In genomic region chr15:48976444-48977088, GRCh38 we compare ENCODE assay signal across 1 cellular context.
TF ChIP-seq lines count a peak whose summit lies in the region.

No MANE protein-coding gene starts in this region.

TF ChIP-seq in HepG2, 621 proteins besides CTCF, POLR2A, EP300 and RAD21 (continued from another document and continues in another):
- TF ChIP-seq ATF3 (CRISPR knock-in tag; IDR thresholded peaks at IDR 0.05) (no peak), YEATS2 (CRISPR knock-in tag; IDR thresholded peaks at IDR 0.05; ENCODE audit: borderline replicate concordance) (0 out of 2 replicates have a peak, but pooled peaks have one; percentile 15), IRF9 (CRISPR knock-in tag; IDR thresholded peaks at IDR 0.05; ENCODE audit: borderline replicate concordance) (0 out of 2 replicates have a peak, but pooled peaks have one; percentile 30), XBP1 (CRISPR knock-in tag; IDR thresholded peaks at IDR 0.05) (no peak), KMT2B (CRISPR knock-in tag; IDR thresholded peaks at IDR 0.05) (no peak), ZNF713 (CRISPR knock-in tag; IDR thresholded peaks at IDR 0.05) (no peak), ZNF33B (CRISPR knock-in tag; IDR thresholded peaks at IDR 0.05) (no peak), BCLAF1 (IDR thresholded peaks at IDR 0.05) (no peak), SMYD3 (CRISPR knock-in tag; IDR thresholded peaks at IDR 0.05) (no peak), PPARG (CRISPR knock-in tag; conservative IDR thresholded peaks at IDR 0.05) (no peak), THAP11 (CRISPR knock-in tag; IDR thresholded peaks at IDR 0.05) (no peak), ZNF337 (CRISPR knock-in tag; IDR thresholded peaks at IDR 0.05; ENCODE audit: borderline replicate concordance, low read depth) (no peak), CEBPB (IDR thresholded peaks at IDR 0.05; ENCODE audit: borderline replicate concordance, low read depth, low read length) (no peak), MZF1 (CRISPR knock-in tag; IDR thresholded peaks at IDR 0.05; ENCODE audit: borderline replicate concordance) (no peak), KDM3A (CRISPR knock-in tag; IDR thresholded peaks at IDR 0.05; ENCODE audit: low read depth) (no peak), ISX (CRISPR knock-in tag; conservative IDR thresholded peaks at IDR 0.05) (no peak), ZBTB8A (CRISPR knock-in tag; IDR thresholded peaks at IDR 0.05; ENCODE audit: borderline replicate concordance, low read depth) (no peak), ZNF839 (CRISPR knock-in tag; IDR thresholded peaks at IDR 0.05; ENCODE audit: borderline replicate concordance) (no peak), HIVEP1 (CRISPR knock-in tag; IDR thresholded peaks at IDR 0.05) (no peak), JUN (CRISPR knock-in tag; IDR thresholded peaks at IDR 0.05) (no peak), ZIK1 (CRISPR knock-in tag; IDR thresholded peaks at IDR 0.05; ENCODE audit: borderline replicate concordance, low read depth) (peak; percentile 38; the same call in 1 of the 2 replicates), ZNF788 (CRISPR knock-in tag; IDR thresholded peaks at IDR 0.05; ENCODE audit: borderline replicate concordance) (no peak), RFXAP (CRISPR knock-in tag; IDR thresholded peaks at IDR 0.05; ENCODE audit: borderline replicate concordance) (no peak), PAF1 (CRISPR knock-in tag; IDR thresholded peaks at IDR 0.05) (no peak), ZNF773 (CRISPR knock-in tag; IDR thresholded peaks at IDR 0.05; ENCODE audit: borderline replicate concordance) (no peak), ZBTB46 (CRISPR knock-in tag; IDR thresholded peaks at IDR 0.05; ENCODE audit: borderline replicate concordance) (no peak), ATF7 (IDR thresholded peaks at IDR 0.05) (no peak), ATF7 (CRISPR knock-in tag; IDR thresholded peaks at IDR 0.05) (no peak), ZFP36 (IDR thresholded peaks at IDR 0.05; ENCODE audit: borderline replicate concordance, low read depth, low read length, partially characterized antibody) (no peak), ATM (IDR thresholded peaks at IDR 0.05; ENCODE audit: borderline replicate concordance) (no peak), MXI1 (IDR thresholded peaks at IDR 0.05; ENCODE audit: borderline replicate concordance, low read depth, low read length) (no peak), HNRNPUL1 (IDR thresholded peaks at IDR 0.05; ENCODE audit: low read depth, low read length) (no peak), POLR2G (IDR thresholded peaks at IDR 0.05; ENCODE audit: low read depth, low read length) (no peak), FOXC1 (CRISPR knock-in tag; IDR thresholded peaks at IDR 0.05; ENCODE audit: borderline replicate concordance) (0 out of 2 replicates have a peak, but pooled peaks have one; percentile 22), ZNF350 (CRISPR knock-in tag; IDR thresholded peaks at IDR 0.05; ENCODE audit: borderline replicate concordance, low read depth) (peak; percentile 57; the same call in 1 of the 2 replicates), ZC3H4 (CRISPR knock-in tag; IDR thresholded peaks at IDR 0.05; ENCODE audit: borderline replicate concordance) (no peak), ZSCAN22 (CRISPR knock-in tag; IDR thresholded peaks at IDR 0.05) (no peak), SMARCC2 (IDR thresholded peaks at IDR 0.05) (no peak)
- TF ChIP-seq, protein P1, sequence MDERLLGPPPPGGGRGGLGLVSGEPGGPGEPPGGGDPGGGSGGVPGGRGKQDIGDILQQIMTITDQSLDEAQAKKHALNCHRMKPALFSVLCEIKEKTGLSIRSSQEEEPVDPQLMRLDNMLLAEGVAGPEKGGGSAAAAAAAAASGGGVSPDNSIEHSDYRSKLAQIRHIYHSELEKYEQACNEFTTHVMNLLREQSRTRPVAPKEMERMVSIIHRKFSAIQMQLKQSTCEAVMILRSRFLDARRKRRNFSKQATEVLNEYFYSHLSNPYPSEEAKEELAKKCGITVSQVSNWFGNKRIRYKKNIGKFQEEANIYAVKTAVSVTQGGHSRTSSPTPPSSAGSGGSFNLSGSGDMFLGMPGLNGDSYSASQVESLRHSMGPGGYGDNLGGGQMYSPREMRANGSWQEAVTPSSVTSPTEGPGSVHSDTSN (CRISPR knock-in tag; IDR thresholded peaks at IDR 0.05), result no peak
- TF ChIP-seq, protein P2, sequence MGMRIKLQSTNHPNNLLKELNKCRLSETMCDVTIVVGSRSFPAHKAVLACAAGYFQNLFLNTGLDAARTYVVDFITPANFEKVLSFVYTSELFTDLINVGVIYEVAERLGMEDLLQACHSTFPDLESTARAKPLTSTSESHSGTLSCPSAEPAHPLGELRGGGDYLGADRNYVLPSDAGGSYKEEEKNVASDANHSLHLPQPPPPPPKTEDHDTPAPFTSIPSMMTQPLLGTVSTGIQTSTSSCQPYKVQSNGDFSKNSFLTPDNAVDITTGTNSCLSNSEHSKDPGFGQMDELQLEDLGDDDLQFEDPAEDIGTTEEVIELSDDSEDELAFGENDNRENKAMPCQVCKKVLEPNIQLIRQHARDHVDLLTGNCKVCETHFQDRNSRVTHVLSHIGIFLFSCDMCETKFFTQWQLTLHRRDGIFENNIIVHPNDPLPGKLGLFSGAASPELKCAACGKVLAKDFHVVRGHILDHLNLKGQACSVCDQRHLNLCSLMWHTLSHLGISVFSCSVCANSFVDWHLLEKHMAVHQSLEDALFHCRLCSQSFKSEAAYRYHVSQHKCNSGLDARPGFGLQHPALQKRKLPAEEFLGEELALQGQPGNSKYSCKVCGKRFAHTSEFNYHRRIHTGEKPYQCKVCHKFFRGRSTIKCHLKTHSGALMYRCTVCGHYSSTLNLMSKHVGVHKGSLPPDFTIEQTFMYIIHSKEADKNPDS (CRISPR knock-in tag; IDR thresholded peaks at IDR 0.05), result no peak
- TF ChIP-seq, protein P3, sequence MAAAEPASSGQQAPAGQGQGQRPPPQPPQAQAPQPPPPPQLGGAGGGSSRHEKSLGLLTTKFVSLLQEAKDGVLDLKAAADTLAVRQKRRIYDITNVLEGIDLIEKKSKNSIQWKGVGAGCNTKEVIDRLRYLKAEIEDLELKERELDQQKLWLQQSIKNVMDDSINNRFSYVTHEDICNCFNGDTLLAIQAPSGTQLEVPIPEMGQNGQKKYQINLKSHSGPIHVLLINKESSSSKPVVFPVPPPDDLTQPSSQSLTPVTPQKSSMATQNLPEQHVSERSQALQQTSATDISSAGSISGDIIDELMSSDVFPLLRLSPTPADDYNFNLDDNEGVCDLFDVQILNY (CRISPR knock-in tag; conservative IDR thresholded peaks at IDR 0.05), result no peak
- TF ChIP-seq, protein P4, sequence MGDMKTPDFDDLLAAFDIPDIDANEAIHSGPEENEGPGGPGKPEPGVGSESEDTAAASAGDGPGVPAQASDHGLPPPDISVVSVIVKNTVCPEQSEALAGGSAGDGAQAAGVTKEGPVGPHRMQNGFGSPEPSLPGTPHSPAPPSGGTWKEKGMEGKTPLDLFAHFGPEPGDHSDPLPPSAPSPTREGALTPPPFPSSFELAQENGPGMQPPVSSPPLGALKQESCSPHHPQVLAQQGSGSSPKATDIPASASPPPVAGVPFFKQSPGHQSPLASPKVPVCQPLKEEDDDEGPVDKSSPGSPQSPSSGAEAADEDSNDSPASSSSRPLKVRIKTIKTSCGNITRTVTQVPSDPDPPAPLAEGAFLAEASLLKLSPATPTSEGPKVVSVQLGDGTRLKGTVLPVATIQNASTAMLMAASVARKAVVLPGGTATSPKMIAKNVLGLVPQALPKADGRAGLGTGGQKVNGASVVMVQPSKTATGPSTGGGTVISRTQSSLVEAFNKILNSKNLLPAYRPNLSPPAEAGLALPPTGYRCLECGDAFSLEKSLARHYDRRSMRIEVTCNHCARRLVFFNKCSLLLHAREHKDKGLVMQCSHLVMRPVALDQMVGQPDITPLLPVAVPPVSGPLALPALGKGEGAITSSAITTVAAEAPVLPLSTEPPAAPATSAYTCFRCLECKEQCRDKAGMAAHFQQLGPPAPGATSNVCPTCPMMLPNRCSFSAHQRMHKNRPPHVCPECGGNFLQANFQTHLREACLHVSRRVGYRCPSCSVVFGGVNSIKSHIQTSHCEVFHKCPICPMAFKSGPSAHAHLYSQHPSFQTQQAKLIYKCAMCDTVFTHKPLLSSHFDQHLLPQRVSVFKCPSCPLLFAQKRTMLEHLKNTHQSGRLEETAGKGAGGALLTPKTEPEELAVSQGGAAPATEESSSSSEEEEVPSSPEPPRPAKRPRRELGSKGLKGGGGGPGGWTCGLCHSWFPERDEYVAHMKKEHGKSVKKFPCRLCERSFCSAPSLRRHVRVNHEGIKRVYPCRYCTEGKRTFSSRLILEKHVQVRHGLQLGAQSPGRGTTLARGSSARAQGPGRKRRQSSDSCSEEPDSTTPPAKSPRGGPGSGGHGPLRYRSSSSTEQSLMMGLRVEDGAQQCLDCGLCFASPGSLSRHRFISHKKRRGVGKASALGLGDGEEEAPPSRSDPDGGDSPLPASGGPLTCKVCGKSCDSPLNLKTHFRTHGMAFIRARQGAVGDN (CRISPR knock-in tag; IDR thresholded peaks at IDR 0.05), result peak; percentile 64
- TF ChIP-seq, protein P5, sequence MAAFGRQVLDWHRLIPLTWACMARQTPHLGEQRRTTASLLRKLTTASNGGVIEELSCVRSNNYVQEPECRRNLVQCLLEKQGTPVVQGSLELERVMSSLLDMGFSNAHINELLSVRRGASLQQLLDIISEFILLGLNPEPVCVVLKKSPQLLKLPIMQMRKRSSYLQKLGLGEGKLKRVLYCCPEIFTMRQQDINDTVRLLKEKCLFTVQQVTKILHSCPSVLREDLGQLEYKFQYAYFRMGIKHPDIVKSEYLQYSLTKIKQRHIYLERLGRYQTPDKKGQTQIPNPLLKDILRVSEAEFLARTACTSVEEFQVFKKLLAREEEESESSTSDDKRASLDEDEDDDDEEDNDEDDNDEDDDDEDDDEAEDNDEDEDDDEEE (CRISPR knock-in tag; IDR thresholded peaks at IDR 0.05), result no peak
- TF ChIP-seq, protein P6, sequence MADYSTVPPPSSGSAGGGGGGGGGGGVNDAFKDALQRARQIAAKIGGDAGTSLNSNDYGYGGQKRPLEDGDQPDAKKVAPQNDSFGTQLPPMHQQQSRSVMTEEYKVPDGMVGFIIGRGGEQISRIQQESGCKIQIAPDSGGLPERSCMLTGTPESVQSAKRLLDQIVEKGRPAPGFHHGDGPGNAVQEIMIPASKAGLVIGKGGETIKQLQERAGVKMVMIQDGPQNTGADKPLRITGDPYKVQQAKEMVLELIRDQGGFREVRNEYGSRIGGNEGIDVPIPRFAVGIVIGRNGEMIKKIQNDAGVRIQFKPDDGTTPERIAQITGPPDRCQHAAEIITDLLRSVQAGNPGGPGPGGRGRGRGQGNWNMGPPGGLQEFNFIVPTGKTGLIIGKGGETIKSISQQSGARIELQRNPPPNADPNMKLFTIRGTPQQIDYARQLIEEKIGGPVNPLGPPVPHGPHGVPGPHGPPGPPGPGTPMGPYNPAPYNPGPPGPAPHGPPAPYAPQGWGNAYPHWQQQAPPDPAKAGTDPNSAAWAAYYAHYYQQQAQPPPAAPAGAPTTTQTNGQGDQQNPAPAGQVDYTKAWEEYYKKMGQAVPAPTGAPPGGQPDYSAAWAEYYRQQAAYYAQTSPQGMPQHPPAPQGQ (CRISPR knock-in tag; IDR thresholded peaks at IDR 0.05; ENCODE audit: borderline replicate concordance), result no peak
- TF ChIP-seq, protein P7, sequence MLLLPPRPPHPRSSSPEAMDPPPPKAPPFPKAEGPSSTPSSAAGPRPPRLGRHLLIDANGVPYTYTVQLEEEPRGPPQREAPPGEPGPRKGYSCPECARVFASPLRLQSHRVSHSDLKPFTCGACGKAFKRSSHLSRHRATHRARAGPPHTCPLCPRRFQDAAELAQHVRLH (CRISPR knock-in tag; IDR thresholded peaks at IDR 0.05; ENCODE audit: borderline replicate concordance, low read depth), result no peak
